In the genomic region with DNA sequence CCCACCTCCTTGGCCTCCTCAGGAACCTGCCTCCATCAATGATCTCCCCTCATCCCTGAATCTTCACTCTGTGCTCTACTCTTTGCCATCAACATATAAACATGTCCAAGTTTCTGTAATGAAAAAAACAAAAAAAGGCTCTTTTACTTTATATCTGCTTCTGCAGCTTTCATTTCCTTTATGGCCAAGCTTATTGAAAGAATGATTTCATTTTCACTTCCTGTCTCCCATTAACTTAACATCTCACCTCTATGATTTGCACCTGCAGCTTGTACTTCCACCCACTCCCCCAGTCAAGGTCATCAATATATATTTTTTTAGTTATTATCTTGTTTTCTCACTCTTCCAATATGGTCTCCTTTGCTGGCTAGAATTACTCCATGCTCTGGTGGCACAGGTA, we compare ENCODE assay signal across 30 cellular contexts. TPM values are rescaled to one million over a fixed set of nuclear protein-coding genes. Genes with fewer than 3 reads are reported as not detected.
DNase-seq lines count a peak whose midpoint lies in the region; ATAC-seq and TF ChIP-seq lines count a peak whose summit lies in the region.
"Had no signal": no experiment of that assay in that cellular context is flagged by ENCODE, and none has a peak within 500 bp of the region (broad histone marks: within the 10 kb centered on the region; RNA-seq: fewer than 3 reads in every experiment).

No MANE protein-coding gene starts in this region.

- H2BK5ac ChIP-seq in IMR-90 (ENCODE audit: low read depth, low read length, poor library complexity, severe bottlenecking) = no peak overlapping the region

- BruUV-seq in IMR-90 (replicated peaks; lab: Mats Ljungman, UMichigan) = no TSS peak

- intact Hi-C loops in IMR-90 (cut with micrococcal nuclease) = no loop called here

- H3K4ac ChIP-seq in IMR-90 (ENCODE audit: low read depth, low read length) = no peak overlapping the region

- no peak overlapping the region for H2BK15ac ChIP-seq in IMR-90 (ENCODE audit: low read depth, low read length)

- H3K27me3 ChIP-seq in IMR-90 (ENCODE audit: control insufficient read depth, insufficient read depth, low read length) = no peaks in the 10 kb centered on the region; the same call in 1 of the 2 replicates
- H3K27me3 ChIP-seq: neural progenitor cell, Peyer's patch, sigmoid colon, SJCRH30 had no signal

- no peak overlapping the region for H3K14ac ChIP-seq in IMR-90 (replicated peaks; ENCODE audit: low read depth, low read length)

- H3K36me3 ChIP-seq in IMR-90 (ENCODE audit: control insufficient read depth, insufficient read depth, low read length) = no peaks in the 10 kb centered on the region
- H3K36me3 ChIP-seq: neural progenitor cell, Peyer's patch, sigmoid colon, SJCRH30 had no signal

- H3K27ac Mint-ChIP-seq in activated naive CD8-positive, alpha-beta T cell treated with anti-CD3 and anti-CD28 coated beads for 36 hours = peak overlapping the region; percentile 18
- no peak overlapping the region for H3K27ac Mint-ChIP-seq in activated naive CD8-positive, alpha-beta T cell treated with anti-CD3 and anti-CD28 coated beads, Interleukin-2, amount 50 U/mL, for 24 hours
- H3K27ac Mint-ChIP-seq in stimulated activated naive B cell treated with anti-CD40 and anti-IgM and Interleukin-4, amounts not matched to agents 10 μg/mL and 1 μg/mL and 100 μg/mL, for 72 hours = no peak overlapping the region
- H3K27ac Mint-ChIP-seq: activated CD4-positive, alpha-beta T cell treated with anti-CD3 and anti-CD28 coated beads for 36 hours; brain; neural progenitor cell; type B pancreatic cell had no signal

- CTCF ChIA-PET in IMR-90 (lab: Yijun Ruan, JAX) = no interaction called here

- H3K4me1 Mint-ChIP-seq in activated naive CD8-positive, alpha-beta T cell treated with anti-CD3 and anti-CD28 coated beads for 36 hours = peaks cover 9% of the 10 kb centered on the region
- peaks cover 5% of the 10 kb centered on the region for H3K4me1 Mint-ChIP-seq in activated naive CD8-positive, alpha-beta T cell treated with anti-CD3 and anti-CD28 coated beads, Interleukin-2, amount 50 U/mL, for 24 hours
- H3K4me1 Mint-ChIP-seq in stimulated activated naive B cell treated with anti-CD40 and anti-IgM and Interleukin-4, amounts not matched to agents 10 μg/mL and 1 μg/mL and 100 μg/mL, for 72 hours = peaks cover 7 to 21% of the 10 kb centered on the region in 2 donors
- H3K4me1 Mint-ChIP-seq: brain, neural progenitor cell had no signal

- H2BK20ac ChIP-seq in IMR-90 (ENCODE audit: low read depth, low read length) = no peak overlapping the region

- H3K79me1 ChIP-seq in IMR-90 (ENCODE audit: low read depth in 1 of 2, low read length in 2 of 2) = no peaks in the 10 kb centered on the region

- dilution Hi-C loops in IMR-90 (cut with HindIII; ENCODE audit: low sequenced_read_pairs, unreplicated experiment) = no loop called here

- DNase-seq in activated naive CD8-positive, alpha-beta T cell treated with anti-CD3 and anti-CD28 coated beads for 36 hours = no peak
- DNase-seq in activated naive CD8-positive, alpha-beta T cell treated with anti-CD3 and anti-CD28 coated beads, Interleukin-2, amount 50 U/mL, for 24 hours = no peak
- no peak for DNase-seq in IMR-90
- no peak for DNase-seq in stimulated activated naive B cell treated with anti-CD40 and anti-IgM and Interleukin-4, amounts not matched to agents 10 μg/mL and 1 μg/mL and 100 μg/mL, for 72 hours
- DNase-seq in DMS53 treated with DMSO at 0.1 percent for 48 hours (lab: John Stamatoyannopoulos, UW; ENCODE audit: unreplicated experiment) = no peak
- no peak for DNase-seq in activated CD8-positive, alpha-beta memory T cell treated with anti-CD3 and anti-CD28 coated beads, Interleukin-2, amount 50 U/mL, for 4 hours
- DNase-seq in D341Med (ENCODE audit: low spot score) = no peak
- DNase-seq: activated CD4-positive, alpha-beta T cell treated with anti-CD3 and anti-CD28 coated beads for 36 hours; DMS79 treated with DMSO at 0.1 percent for 48 hours; foreskin fibroblast; H7; hypothalamus; islet precursor cell; NCI-H2107; NK-92 treated with Interleukin-12 subunit alpha and Interleukin-12 subunit beta, amount 100 ng/mL, for 24 hours; Peyer's patch; sigmoid colon; SJCRH30; stimulated activated CD4-positive, alpha-beta T cell treated with anti-CD3 and anti-CD28 coated beads, Interleukin-15, amount 100 ng/mL, for 24 hours; T-helper 1 cell had no signal

- H4K20me1 ChIP-seq in IMR-90 (ENCODE audit: insufficient read depth, low read length) = no peaks in the 10 kb centered on the region

- TF ChIP-seq CTCF in IMR-90 (conservative IDR thresholded peaks at IDR 0.05; ENCODE audit: low read depth, low read length) = no peak

- H3K36me3 Mint-ChIP-seq in activated naive CD8-positive, alpha-beta T cell treated with anti-CD3 and anti-CD28 coated beads for 36 hours = peaks cover 2% of the 10 kb centered on the region
- no peaks in the 10 kb centered on the region for H3K36me3 Mint-ChIP-seq in activated naive CD8-positive, alpha-beta T cell treated with anti-CD3 and anti-CD28 coated beads, Interleukin-2, amount 50 U/mL, for 24 hours (ENCODE audit: low read depth)
- peaks cover 0 to 2% of the 10 kb centered on the region in 2 donors for H3K36me3 Mint-ChIP-seq in stimulated activated naive B cell treated with anti-CD40 and anti-IgM and Interleukin-4, amounts not matched to agents 10 μg/mL and 1 μg/mL and 100 μg/mL, for 72 hours
- H3K36me3 Mint-ChIP-seq: brain, type B pancreatic cell had no signal

- POLR2A ChIA-PET in IMR-90 (lab: Charles Lee; ENCODE audit: unreplicated experiment) = no interaction called here

- H2AK5ac ChIP-seq in IMR-90 (ENCODE audit: low read depth, low read length) = no peak overlapping the region

- no peak overlapping the region for H3K4me3 ChIP-seq in IMR-90 (ENCODE audit: insufficient read depth, low read depth, low read length)
- H3K4me3 ChIP-seq: lung, neural progenitor cell, Peyer's patch, sigmoid colon, SJCRH30 had no signal

- H4K8ac ChIP-seq in IMR-90 (ENCODE audit: low read depth in 2 of 2, low read length in 2 of 2) = no peak overlapping the region

- H3K18ac ChIP-seq in IMR-90 (ENCODE audit: low read depth, low read length) = no peak overlapping the region

- peak overlapping the region; percentile 52 for H2AFZ ChIP-seq in IMR-90 (replicated peaks; ENCODE audit: low read length, poor library complexity)
- H2AFZ ChIP-seq: neural progenitor cell had no signal

- H2BK120ac ChIP-seq in IMR-90 (ENCODE audit: low read depth, low read length) = no peak overlapping the region

- H4K5ac ChIP-seq in IMR-90 (ENCODE audit: low read depth, low read length) = no peak overlapping the region

- no peak overlapping the region for H3K27ac ChIP-seq in IMR-90 (ENCODE audit: insufficient read depth, low read length)
- H3K27ac ChIP-seq: 22Rv1, neural progenitor cell, Peyer's patch, sigmoid colon, SJCRH30 had no signal

- TF ChIP-seq POLR2A in IMR-90 (IDR thresholded peaks at IDR 0.05; ENCODE audit: low read depth, low read length) = no peak

- H3K23ac ChIP-seq in IMR-90 (ENCODE audit: low read depth, low read length) = no peak overlapping the region

- H3K9me3 Mint-ChIP-seq in activated naive CD8-positive, alpha-beta T cell treated with anti-CD3 and anti-CD28 coated beads for 36 hours = peaks cover 5% of the 10 kb centered on the region
- peaks cover 11% of the 10 kb centered on the region for H3K9me3 Mint-ChIP-seq in activated naive CD8-positive, alpha-beta T cell treated with anti-CD3 and anti-CD28 coated beads, Interleukin-2, amount 50 U/mL, for 24 hours
- no peaks in the 10 kb centered on the region for H3K9me3 Mint-ChIP-seq in stimulated activated naive B cell treated with anti-CD40 and anti-IgM and Interleukin-4, amounts not matched to agents 10 μg/mL and 1 μg/mL and 100 μg/mL, for 72 hours

- TF ChIP-seq RAD21 in IMR-90 (IDR thresholded peaks at IDR 0.05; ENCODE audit: low read length) = no peak

- H3K9me3 ChIP-seq in IMR-90 (ENCODE audit: control insufficient read depth, insufficient read depth, low read length) = no peaks in the 10 kb centered on the region
- H3K9me3 ChIP-seq: sigmoid colon had no signal

- in situ Hi-C loops in IMR-90 (cut with MboI; ENCODE audit: low sequenced_read_pairs) = no loop called here

- H4K91ac ChIP-seq in IMR-90 (ENCODE audit: insufficient read depth, low read depth, low read length) = no peak overlapping the region

- no peaks in the 10 kb centered on the region for H3K4me1 ChIP-seq in IMR-90 (ENCODE audit: control insufficient read depth, insufficient read depth, low read length)
- H3K4me1 ChIP-seq: neural progenitor cell, Peyer's patch, sigmoid colon, SJCRH30 had no signal

- no peaks in the 10 kb centered on the region for H3K9me1 ChIP-seq in IMR-90 (ENCODE audit: insufficient read depth, low read length)

- peaks cover 12% of the 10 kb centered on the region for H3K27me3 Mint-ChIP-seq in activated naive CD8-positive, alpha-beta T cell treated with anti-CD3 and anti-CD28 coated beads for 36 hours
- H3K27me3 Mint-ChIP-seq in activated naive CD8-positive, alpha-beta T cell treated with anti-CD3 and anti-CD28 coated beads, Interleukin-2, amount 50 U/mL, for 24 hours = peaks cover 4% of the 10 kb centered on the region
- no peaks in the 10 kb centered on the region for H3K27me3 Mint-ChIP-seq in stimulated activated naive B cell treated with anti-CD40 and anti-IgM and Interleukin-4, amounts not matched to agents 10 μg/mL and 1 μg/mL and 100 μg/mL, for 72 hours
- H3K27me3 Mint-ChIP-seq: brain, type B pancreatic cell had no signal

- H3K4me3 Mint-ChIP-seq in activated naive CD8-positive, alpha-beta T cell treated with anti-CD3 and anti-CD28 coated beads for 36 hours = no peak overlapping the region
- H3K4me3 Mint-ChIP-seq in activated naive CD8-positive, alpha-beta T cell treated with anti-CD3 and anti-CD28 coated beads, Interleukin-2, amount 50 U/mL, for 24 hours = no peak overlapping the region
- H3K4me3 Mint-ChIP-seq in stimulated activated naive B cell treated with anti-CD40 and anti-IgM and Interleukin-4, amounts not matched to agents 10 μg/mL and 1 μg/mL and 100 μg/mL, for 72 hours = no peak overlapping the region
- H3K4me3 Mint-ChIP-seq: activated CD4-positive, alpha-beta T cell treated with anti-CD3 and anti-CD28 coated beads for 36 hours; brain; neural progenitor cell; type B pancreatic cell had no signal

- H3K9ac ChIP-seq in IMR-90 (ENCODE audit: low read depth, low read length) = no peak overlapping the region
- H3K9ac ChIP-seq: neural progenitor cell had no signal

- no peak overlapping the region for H3K4me2 ChIP-seq in IMR-90 (ENCODE audit: low read depth, low read length)
- H3K4me2 ChIP-seq: neural progenitor cell had no signal

- H3K56ac ChIP-seq in IMR-90 (ENCODE audit: extremely low read depth, insufficient read depth, low read length) = no peak overlapping the region

- no peak for ATAC-seq in activated naive CD8-positive, alpha-beta T cell treated with anti-CD3 and anti-CD28 coated beads, Interleukin-2, amount 50 U/mL, for 24 hours
- ATAC-seq in GM21723 (IDR thresholded peaks at IDR 0.05; ENCODE audit: unreplicated experiment) = peak; percentile 66
- ATAC-seq in IMR-90 (ENCODE audit: low read depth) = no peak
- ATAC-seq in stimulated activated naive B cell treated with anti-CD40 and anti-IgM and Interleukin-4, amounts not matched to agents 10 μg/mL and 1 μg/mL and 100 μg/mL, for 72 hours (replicated peaks) = peak; percentile 42 to 59
- ATAC-seq: activated CD4-positive, alpha-beta T cell treated with anti-CD3 and anti-CD28 coated beads for 36 hours had no signal

- no peak overlapping the region for H2AK9ac ChIP-seq in IMR-90 (replicated peaks; ENCODE audit: low read depth, low read length, poor library complexity)

RNA-seq across cellular contexts. Expression of gene RNU6-7, which starts 15.6 kb away (rescaled TPM):
- not detected for total RNA-seq in activated naive CD8-positive, alpha-beta T cell treated with anti-CD3 and anti-CD28 coated beads for 36 hours
- total RNA-seq in IMR-90 (2012; rRNA removed) = not detected in 2 replicates
- not detected in 2 replicates for polyA plus RNA-seq in IMR-90 (2012; rRNA removed)
- not detected in 2 replicates for polyA plus RNA-seq in IMR-90 (2012; cell fraction: cytosol; rRNA removed)
- polyA plus RNA-seq in IMR-90 (2012; cell fraction: nucleus; rRNA removed; ENCODE audit: low replicate concordance) = not detected in 2 replicates
- total RNA-seq: activated CD4-positive, alpha-beta T cell treated with anti-CD3 and anti-CD28 coated beads for 36 hours; chondrocyte; epithelial cell of proximal tubule; H7; lung; NCI-H460; Peyer's patch; posterior vena cava; sigmoid colon; SJCRH30 had no signal
- polyA plus RNA-seq: lung, sigmoid colon had no signal

RNA-seq across cellular contexts. Expression of gene RNU6-8, which starts 16.8 kb away (rescaled TPM):
- total RNA-seq in activated naive CD8-positive, alpha-beta T cell treated with anti-CD3 and anti-CD28 coated beads for 36 hours = not detected
- not detected in 2 replicates for total RNA-seq in IMR-90 (2012; rRNA removed)
- polyA plus RNA-seq in IMR-90 (2012; rRNA removed) = not detected in 2 replicates
- polyA plus RNA-seq in IMR-90 (2012; cell fraction: cytosol; rRNA removed) = not detected in 2 replicates
- polyA plus RNA-seq in IMR-90 (2012; cell fraction: nucleus; rRNA removed; ENCODE audit: low replicate concordance) = not detected in 2 replicates
- total RNA-seq: activated CD4-positive, alpha-beta T cell treated with anti-CD3 and anti-CD28 coated beads for 36 hours; chondrocyte; epithelial cell of proximal tubule; H7; lung; NCI-H460; Peyer's patch; posterior vena cava; sigmoid colon; SJCRH30 had no signal
- polyA plus RNA-seq: lung, sigmoid colon had no signal

Comparison
In these comparisons a context has a peak if more than half of its experiments do, and no peak if none do; other contexts are left out.
1. ATAC-seq: peak in GM21723 (single experiment) and stimulated activated naive B cell treated with anti-CD40 and anti-IgM and Interleukin-4, amounts not matched to agents 10 μg/mL and 1 μg/mL and 100 μg/mL, for 72 hours (2 of 2); none in activated naive CD8-positive, alpha-beta T cell treated with anti-CD3 and anti-CD28 coated beads, Interleukin-2, amount 50 U/mL, for 24 hours (single experiment) and IMR-90 (single experiment).